ENCODE assay signal across 1 cellular context in the genomic region with DNA sequence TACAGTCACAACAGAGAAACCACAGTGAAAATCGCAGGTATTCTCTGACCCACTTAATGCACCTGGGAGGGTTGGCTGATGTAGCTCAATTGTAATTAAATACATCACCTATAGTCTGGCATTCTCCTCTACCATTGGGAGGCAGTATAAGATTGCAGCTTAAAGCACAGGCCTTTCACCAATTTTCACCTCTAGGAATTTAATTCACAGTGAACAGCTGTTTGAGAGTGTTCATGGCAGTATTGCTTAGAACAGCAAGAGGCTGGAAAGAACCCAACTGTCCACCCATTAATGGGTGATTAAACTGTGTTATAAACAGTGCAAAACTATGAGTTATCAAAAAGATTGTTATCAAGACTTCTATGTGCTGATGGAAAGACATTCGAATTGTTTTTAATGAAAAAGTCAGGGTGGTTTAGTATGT.
A peak's percentile ranks its signal among the peaks of the same experiment; 100 is the strongest.
TF ChIP-seq lines count a peak whose summit lies in the region.

No MANE protein-coding gene starts in this region.

TF ChIP-seq in HepG2, 621 proteins besides CTCF, POLR2A, EP300 and RAD21 (continued from another document and continues in another):
- no peak for TF ChIP-seq CC2D1A (CRISPR knock-in tag; IDR thresholded peaks at IDR 0.05)
- no peak for TF ChIP-seq REL (CRISPR knock-in tag; conservative IDR thresholded peaks at IDR 0.05)
- TF ChIP-seq JUNB (CRISPR knock-in tag; IDR thresholded peaks at IDR 0.05; ENCODE audit: borderline replicate concordance) = no peak
- no peak for TF ChIP-seq MTA1 (CRISPR knock-in tag; IDR thresholded peaks at IDR 0.05; ENCODE audit: borderline replicate concordance)
- no peak for TF ChIP-seq ZNF180 (CRISPR knock-in tag; IDR thresholded peaks at IDR 0.05; ENCODE audit: borderline replicate concordance, low read depth)
- TF ChIP-seq, protein P1, sequence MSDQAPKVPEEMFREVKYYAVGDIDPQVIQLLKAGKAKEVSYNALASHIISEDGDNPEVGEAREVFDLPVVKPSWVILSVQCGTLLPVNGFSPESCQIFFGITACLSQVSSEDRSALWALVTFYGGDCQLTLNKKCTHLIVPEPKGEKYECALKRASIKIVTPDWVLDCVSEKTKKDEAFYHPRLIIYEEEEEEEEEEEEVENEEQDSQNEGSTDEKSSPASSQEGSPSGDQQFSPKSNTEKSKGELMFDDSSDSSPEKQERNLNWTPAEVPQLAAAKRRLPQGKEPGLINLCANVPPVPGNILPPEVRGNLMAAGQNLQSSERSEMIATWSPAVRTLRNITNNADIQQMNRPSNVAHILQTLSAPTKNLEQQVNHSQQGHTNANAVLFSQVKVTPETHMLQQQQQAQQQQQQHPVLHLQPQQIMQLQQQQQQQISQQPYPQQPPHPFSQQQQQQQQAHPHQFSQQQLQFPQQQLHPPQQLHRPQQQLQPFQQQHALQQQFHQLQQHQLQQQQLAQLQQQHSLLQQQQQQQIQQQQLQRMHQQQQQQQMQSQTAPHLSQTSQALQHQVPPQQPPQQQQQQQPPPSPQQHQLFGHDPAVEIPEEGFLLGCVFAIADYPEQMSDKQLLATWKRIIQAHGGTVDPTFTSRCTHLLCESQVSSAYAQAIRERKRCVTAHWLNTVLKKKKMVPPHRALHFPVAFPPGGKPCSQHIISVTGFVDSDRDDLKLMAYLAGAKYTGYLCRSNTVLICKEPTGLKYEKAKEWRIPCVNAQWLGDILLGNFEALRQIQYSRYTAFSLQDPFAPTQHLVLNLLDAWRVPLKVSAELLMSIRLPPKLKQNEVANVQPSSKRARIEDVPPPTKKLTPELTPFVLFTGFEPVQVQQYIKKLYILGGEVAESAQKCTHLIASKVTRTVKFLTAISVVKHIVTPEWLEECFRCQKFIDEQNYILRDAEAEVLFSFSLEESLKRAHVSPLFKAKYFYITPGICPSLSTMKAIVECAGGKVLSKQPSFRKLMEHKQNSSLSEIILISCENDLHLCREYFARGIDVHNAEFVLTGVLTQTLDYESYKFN (CRISPR knock-in tag; conservative IDR thresholded peaks at IDR 0.05) = no peak
- peak; percentile 93 for TF ChIP-seq MIXL1 (CRISPR knock-in tag; IDR thresholded peaks at IDR 0.05)
- TF ChIP-seq JUN (CRISPR knock-in tag; IDR thresholded peaks at IDR 0.05) = no peak
- TF ChIP-seq TCF7 (IDR thresholded peaks at IDR 0.05; ENCODE audit: low read depth) = no peak
- no peak for TF ChIP-seq MED13 (CRISPR knock-in tag; IDR thresholded peaks at IDR 0.05)
- TF ChIP-seq SMAD1 (CRISPR knock-in tag; IDR thresholded peaks at IDR 0.05; ENCODE audit: borderline replicate concordance, low read depth) = no peak
- TF ChIP-seq SRSF4 (IDR thresholded peaks at IDR 0.05; ENCODE audit: low read depth, low read length, poor library complexity, severe bottlenecking) = no peak
- TF ChIP-seq ZNF83 (CRISPR knock-in tag; IDR thresholded peaks at IDR 0.05; ENCODE audit: borderline replicate concordance) = no peak
- no peak for TF ChIP-seq ZNF253 (CRISPR knock-in tag; IDR thresholded peaks at IDR 0.05; ENCODE audit: borderline replicate concordance)
- no peak for TF ChIP-seq NFE2L2 (IDR thresholded peaks at IDR 0.05; ENCODE audit: low read length)
- no peak for TF ChIP-seq ZNF34 (CRISPR knock-in tag; IDR thresholded peaks at IDR 0.05; ENCODE audit: borderline replicate concordance)
- TF ChIP-seq IRX3 (CRISPR knock-in tag; IDR thresholded peaks at IDR 0.05; ENCODE audit: borderline replicate concordance, low read depth) = no peak
- no peak for TF ChIP-seq ZNF17 (CRISPR knock-in tag; IDR thresholded peaks at IDR 0.05)
- TF ChIP-seq, protein P2, sequence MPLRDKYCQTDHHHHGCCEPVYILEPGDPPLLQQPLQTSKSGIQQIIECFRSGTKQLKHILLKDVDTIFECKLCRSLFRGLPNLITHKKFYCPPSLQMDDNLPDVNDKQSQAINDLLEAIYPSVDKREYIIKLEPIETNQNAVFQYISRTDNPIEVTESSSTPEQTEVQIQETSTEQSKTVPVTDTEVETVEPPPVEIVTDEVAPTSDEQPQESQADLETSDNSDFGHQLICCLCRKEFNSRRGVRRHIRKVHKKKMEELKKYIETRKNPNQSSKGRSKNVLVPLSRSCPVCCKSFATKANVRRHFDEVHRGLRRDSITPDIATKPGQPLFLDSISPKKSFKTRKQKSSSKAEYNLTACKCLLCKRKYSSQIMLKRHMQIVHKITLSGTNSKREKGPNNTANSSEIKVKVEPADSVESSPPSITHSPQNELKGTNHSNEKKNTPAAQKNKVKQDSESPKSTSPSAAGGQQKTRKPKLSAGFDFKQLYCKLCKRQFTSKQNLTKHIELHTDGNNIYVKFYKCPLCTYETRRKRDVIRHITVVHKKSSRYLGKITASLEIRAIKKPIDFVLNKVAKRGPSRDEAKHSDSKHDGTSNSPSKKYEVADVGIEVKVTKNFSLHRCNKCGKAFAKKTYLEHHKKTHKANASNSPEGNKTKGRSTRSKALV (CRISPR knock-in tag; IDR thresholded peaks at IDR 0.05) = 0 out of 2 replicates have a peak, but pooled peaks have one; percentile 32
- no peak for TF ChIP-seq SKI (IDR thresholded peaks at IDR 0.05; ENCODE audit: partially characterized antibody)
- TF ChIP-seq PPARG (CRISPR knock-in tag; conservative IDR thresholded peaks at IDR 0.05) = peak; percentile 58; the same call in 1 of the 2 replicates
- no peak for TF ChIP-seq CCAR2 (optimal IDR thresholded peaks at IDR 0.05; ENCODE audit: low read depth, low read length)
- 0 out of 2 replicates have a peak, but pooled peaks have one; percentile 34 for TF ChIP-seq ZNF775 (CRISPR knock-in tag; IDR thresholded peaks at IDR 0.05; ENCODE audit: borderline replicate concordance)
- TF ChIP-seq, protein P3, sequence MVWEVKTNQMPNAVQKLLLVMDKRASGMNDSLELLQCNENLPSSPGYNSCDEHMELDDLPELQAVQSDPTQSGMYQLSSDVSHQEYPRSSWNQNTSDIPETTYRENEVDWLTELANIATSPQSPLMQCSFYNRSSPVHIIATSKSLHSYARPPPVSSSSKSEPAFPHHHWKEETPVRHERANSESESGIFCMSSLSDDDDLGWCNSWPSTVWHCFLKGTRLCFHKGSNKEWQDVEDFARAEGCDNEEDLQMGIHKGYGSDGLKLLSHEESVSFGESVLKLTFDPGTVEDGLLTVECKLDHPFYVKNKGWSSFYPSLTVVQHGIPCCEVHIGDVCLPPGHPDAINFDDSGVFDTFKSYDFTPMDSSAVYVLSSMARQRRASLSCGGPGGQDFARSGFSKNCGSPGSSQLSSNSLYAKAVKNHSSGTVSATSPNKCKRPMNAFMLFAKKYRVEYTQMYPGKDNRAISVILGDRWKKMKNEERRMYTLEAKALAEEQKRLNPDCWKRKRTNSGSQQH (CRISPR knock-in tag; IDR thresholded peaks at IDR 0.05; ENCODE audit: low read depth) = no peak
- TF ChIP-seq MAZ (IDR thresholded peaks at IDR 0.05; ENCODE audit: borderline replicate concordance, low read depth, low read length) = no peak
- TF ChIP-seq MAZ (CRISPR knock-in tag; IDR thresholded peaks at IDR 0.05; ENCODE audit: low read depth) = 0 out of 2 replicates have a peak, but pooled peaks have one; percentile 50
- TF ChIP-seq ESRRA (CRISPR knock-in tag; IDR thresholded peaks at IDR 0.05; ENCODE audit: low read depth) = no peak
- TF ChIP-seq RFXAP (CRISPR knock-in tag; IDR thresholded peaks at IDR 0.05; ENCODE audit: borderline replicate concordance) = no peak
- TF ChIP-seq POLR2AphosphoS5 (IDR thresholded peaks at IDR 0.05; ENCODE audit: low read depth, low read length) = no peak
- TF ChIP-seq, protein P4, sequence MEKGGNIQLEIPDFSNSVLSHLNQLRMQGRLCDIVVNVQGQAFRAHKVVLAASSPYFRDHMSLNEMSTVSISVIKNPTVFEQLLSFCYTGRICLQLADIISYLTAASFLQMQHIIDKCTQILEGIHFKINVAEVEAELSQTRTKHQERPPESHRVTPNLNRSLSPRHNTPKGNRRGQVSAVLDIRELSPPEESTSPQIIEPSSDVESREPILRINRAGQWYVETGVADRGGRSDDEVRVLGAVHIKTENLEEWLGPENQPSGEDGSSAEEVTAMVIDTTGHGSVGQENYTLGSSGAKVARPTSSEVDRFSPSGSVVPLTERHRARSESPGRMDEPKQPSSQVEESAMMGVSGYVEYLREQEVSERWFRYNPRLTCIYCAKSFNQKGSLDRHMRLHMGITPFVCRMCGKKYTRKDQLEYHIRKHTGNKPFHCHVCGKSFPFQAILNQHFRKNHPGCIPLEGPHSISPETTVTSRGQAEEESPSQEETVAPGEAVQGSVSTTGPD (CRISPR knock-in tag; IDR thresholded peaks at IDR 0.05) = no peak
- TF ChIP-seq, protein P5, sequence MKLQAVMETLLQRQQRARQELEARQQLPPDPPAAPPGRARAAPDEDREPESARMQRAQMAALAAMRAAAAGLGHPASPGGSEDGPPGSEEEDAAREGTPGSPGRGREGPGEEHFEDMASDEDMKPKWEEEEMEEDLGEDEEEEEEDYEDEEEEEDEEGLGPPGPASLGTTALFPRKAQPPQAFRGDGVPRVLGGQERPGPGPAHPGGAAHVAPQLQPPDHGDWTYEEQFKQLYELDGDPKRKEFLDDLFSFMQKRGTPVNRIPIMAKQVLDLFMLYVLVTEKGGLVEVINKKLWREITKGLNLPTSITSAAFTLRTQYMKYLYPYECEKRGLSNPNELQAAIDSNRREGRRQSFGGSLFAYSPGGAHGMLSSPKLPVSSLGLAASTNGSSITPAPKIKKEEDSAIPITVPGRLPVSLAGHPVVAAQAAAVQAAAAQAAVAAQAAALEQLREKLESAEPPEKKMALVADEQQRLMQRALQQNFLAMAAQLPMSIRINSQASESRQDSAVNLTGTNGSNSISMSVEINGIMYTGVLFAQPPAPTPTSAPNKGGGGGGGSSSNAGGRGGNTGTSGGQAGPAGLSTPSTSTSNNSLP (IDR thresholded peaks at IDR 0.05; ENCODE audit: low read depth, low read length) = peak; percentile 96
- TF ChIP-seq, protein P6, sequence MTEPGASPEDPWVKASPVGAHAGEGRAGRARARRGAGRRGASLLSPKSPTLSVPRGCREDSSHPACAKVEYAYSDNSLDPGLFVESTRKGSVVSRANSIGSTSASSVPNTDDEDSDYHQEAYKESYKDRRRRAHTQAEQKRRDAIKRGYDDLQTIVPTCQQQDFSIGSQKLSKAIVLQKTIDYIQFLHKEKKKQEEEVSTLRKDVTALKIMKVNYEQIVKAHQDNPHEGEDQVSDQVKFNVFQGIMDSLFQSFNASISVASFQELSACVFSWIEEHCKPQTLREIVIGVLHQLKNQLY (CRISPR knock-in tag; IDR thresholded peaks at IDR 0.05) = no peak
- TF ChIP-seq MEIS2 (CRISPR knock-in tag; IDR thresholded peaks at IDR 0.05) = 0 out of 2 replicates have a peak, but pooled peaks have one; percentile 38
- TF ChIP-seq, protein P7, sequence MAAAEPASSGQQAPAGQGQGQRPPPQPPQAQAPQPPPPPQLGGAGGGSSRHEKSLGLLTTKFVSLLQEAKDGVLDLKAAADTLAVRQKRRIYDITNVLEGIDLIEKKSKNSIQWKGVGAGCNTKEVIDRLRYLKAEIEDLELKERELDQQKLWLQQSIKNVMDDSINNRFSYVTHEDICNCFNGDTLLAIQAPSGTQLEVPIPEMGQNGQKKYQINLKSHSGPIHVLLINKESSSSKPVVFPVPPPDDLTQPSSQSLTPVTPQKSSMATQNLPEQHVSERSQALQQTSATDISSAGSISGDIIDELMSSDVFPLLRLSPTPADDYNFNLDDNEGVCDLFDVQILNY (CRISPR knock-in tag; conservative IDR thresholded peaks at IDR 0.05) = no peak
- peak; percentile 36 for TF ChIP-seq TBL1XR1 (IDR thresholded peaks at IDR 0.05; ENCODE audit: borderline replicate concordance, low read length, partially characterized antibody)
- no peak for TF ChIP-seq ZNF337 (CRISPR knock-in tag; IDR thresholded peaks at IDR 0.05; ENCODE audit: borderline replicate concordance, low read depth)
- TF ChIP-seq, protein P8, sequence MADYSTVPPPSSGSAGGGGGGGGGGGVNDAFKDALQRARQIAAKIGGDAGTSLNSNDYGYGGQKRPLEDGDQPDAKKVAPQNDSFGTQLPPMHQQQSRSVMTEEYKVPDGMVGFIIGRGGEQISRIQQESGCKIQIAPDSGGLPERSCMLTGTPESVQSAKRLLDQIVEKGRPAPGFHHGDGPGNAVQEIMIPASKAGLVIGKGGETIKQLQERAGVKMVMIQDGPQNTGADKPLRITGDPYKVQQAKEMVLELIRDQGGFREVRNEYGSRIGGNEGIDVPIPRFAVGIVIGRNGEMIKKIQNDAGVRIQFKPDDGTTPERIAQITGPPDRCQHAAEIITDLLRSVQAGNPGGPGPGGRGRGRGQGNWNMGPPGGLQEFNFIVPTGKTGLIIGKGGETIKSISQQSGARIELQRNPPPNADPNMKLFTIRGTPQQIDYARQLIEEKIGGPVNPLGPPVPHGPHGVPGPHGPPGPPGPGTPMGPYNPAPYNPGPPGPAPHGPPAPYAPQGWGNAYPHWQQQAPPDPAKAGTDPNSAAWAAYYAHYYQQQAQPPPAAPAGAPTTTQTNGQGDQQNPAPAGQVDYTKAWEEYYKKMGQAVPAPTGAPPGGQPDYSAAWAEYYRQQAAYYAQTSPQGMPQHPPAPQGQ (CRISPR knock-in tag; IDR thresholded peaks at IDR 0.05; ENCODE audit: borderline replicate concordance) = no peak
- peak; percentile 61; the same call in 1 of the 2 replicates for TF ChIP-seq IRF2 (CRISPR knock-in tag; IDR thresholded peaks at IDR 0.05)
- TF ChIP-seq, protein P9, sequence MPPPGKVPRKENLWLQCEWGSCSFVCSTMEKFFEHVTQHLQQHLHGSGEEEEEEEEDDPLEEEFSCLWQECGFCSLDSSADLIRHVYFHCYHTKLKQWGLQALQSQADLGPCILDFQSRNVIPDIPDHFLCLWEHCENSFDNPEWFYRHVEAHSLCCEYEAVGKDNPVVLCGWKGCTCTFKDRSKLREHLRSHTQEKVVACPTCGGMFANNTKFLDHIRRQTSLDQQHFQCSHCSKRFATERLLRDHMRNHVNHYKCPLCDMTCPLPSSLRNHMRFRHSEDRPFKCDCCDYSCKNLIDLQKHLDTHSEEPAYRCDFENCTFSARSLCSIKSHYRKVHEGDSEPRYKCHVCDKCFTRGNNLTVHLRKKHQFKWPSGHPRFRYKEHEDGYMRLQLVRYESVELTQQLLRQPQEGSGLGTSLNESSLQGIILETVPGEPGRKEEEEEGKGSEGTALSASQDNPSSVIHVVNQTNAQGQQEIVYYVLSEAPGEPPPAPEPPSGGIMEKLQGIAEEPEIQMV (CRISPR knock-in tag; IDR thresholded peaks at IDR 0.05; ENCODE audit: low read depth) = no peak
- no peak for TF ChIP-seq CEBPB (IDR thresholded peaks at IDR 0.05; ENCODE audit: borderline replicate concordance, low read depth, low read length)
- TF ChIP-seq, protein P10, sequence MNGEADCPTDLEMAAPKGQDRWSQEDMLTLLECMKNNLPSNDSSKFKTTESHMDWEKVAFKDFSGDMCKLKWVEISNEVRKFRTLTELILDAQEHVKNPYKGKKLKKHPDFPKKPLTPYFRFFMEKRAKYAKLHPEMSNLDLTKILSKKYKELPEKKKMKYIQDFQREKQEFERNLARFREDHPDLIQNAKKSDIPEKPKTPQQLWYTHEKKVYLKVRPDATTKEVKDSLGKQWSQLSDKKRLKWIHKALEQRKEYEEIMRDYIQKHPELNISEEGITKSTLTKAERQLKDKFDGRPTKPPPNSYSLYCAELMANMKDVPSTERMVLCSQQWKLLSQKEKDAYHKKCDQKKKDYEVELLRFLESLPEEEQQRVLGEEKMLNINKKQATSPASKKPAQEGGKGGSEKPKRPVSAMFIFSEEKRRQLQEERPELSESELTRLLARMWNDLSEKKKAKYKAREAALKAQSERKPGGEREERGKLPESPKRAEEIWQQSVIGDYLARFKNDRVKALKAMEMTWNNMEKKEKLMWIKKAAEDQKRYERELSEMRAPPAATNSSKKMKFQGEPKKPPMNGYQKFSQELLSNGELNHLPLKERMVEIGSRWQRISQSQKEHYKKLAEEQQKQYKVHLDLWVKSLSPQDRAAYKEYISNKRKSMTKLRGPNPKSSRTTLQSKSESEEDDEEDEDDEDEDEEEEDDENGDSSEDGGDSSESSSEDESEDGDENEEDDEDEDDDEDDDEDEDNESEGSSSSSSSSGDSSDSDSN (CRISPR knock-in tag; IDR thresholded peaks at IDR 0.05) = no peak
- no peak for TF ChIP-seq SATB2 (CRISPR knock-in tag; IDR thresholded peaks at IDR 0.05)
- TF ChIP-seq RBFOX2 (IDR thresholded peaks at IDR 0.05; ENCODE audit: low read depth, low read length) = no peak
- no peak for TF ChIP-seq ZNF878 (CRISPR knock-in tag; IDR thresholded peaks at IDR 0.05)
- TF ChIP-seq HES4 (CRISPR knock-in tag; IDR thresholded peaks at IDR 0.05; ENCODE audit: borderline replicate concordance) = no peak
- no peak for TF ChIP-seq ZNF713 (CRISPR knock-in tag; IDR thresholded peaks at IDR 0.05)
